ENCODE assay signal across 27 cellular contexts in the genomic region with DNA sequence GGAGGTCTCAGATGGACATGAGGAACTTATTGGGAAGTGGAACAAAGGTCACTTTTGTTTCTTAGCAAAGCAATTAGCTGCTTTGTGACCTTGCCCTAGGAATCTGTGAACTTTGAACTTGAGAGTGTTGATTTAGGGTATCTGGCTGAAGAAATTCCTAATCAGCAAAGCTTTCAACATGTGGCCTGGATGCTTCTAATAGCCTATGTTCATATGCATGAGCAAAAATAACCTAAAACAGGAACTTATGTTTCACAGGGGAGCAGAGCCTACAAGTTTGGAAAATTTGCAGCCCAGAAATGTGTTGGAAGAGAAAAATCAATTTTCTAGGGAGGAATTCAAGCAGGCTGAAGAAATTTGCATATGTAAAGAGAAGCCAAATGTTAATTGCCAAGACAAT.
"Had no signal": no experiment of that assay in that cellular context is flagged by ENCODE, and none has a peak within 500 bp of the region (broad histone marks: within the 10 kb centered on the region; RNA-seq: fewer than 3 reads in every experiment).

No MANE protein-coding gene starts in this region.

- H3K27ac ChIP-seq: stomach, suprapubic skin, testis, thoracic aorta, thyroid gland, tibial artery, tibial nerve, transverse colon, upper lobe of left lung, upper lobe of right lung, uterus, vagina had no signal

- H3K36me3 ChIP-seq: stomach, suprapubic skin, thoracic aorta, thyroid gland, tibial artery, tibial nerve, transverse colon, upper lobe of left lung, upper lobe of right lung, uterus, vagina had no signal

- ATAC-seq: stimulated activated effector memory CD8-positive, alpha-beta T cell treated with anti-CD3 and anti-CD28 coated beads, Interleukin-12 subunit alpha, Interleukin-12 subunit beta, amount 100 ng/mL, for 72 hours; stimulated activated memory B cell treated with anti-CD40 and anti-IgM and Interleukin-4, amounts not matched to agents 10 μg/mL and 1 μg/mL and 100 μg/mL, for 72 hours; stimulated activated naive B cell treated with anti-CD40 and anti-IgM and Interleukin-4, amounts not matched to agents 10 μg/mL and 1 μg/mL and 100 μg/mL, for 72 hours; stimulated activated naive CD8-positive, alpha-beta T cell treated with anti-CD3 and anti-CD28 coated beads, Interleukin-15, amount 100 ng/mL, for 72 hours; stimulated activated naive CD8-positive, alpha-beta T cell treated with anti-CD3 and anti-CD28 coated beads, Interleukin-15, Interleukin-2, amounts not matched to agents 100 U/mL and 50 U/mL, for 24 hours; upper lobe of right lung had no signal

- H3K27me3 ChIP-seq: stomach, suprapubic skin, testis, thyroid gland, tibial artery, tibial nerve, transverse colon, upper lobe of left lung, upper lobe of right lung, uterus, vagina had no signal

- H3K4me1 ChIP-seq: stomach, suprapubic skin, testis, thyroid gland, tibial artery, tibial nerve, transverse colon, upper lobe of left lung, upper lobe of right lung, uterus, vagina had no signal

- FAIRE-seq: urothelium cell line had no signal

- H3K4me3 ChIP-seq: stomach, suprapubic skin, testis, thoracic aorta, thyroid gland, tibial artery, tibial nerve, transverse colon, upper lobe of left lung, upper lobe of right lung, uterus, vagina had no signal

- DNase-seq: stimulated activated CD4-positive, alpha-beta T cell treated with anti-CD3 and anti-CD28 coated beads, Interleukin-2, amount 100 ng/mL, for 48 hours; stimulated activated CD4-positive, alpha-beta T cell treated with anti-CD3 and anti-CD28 coated beads, Interleukin-4, amount 100 ng/mL, for 1 hour; stimulated activated CD4-positive, alpha-beta T cell treated with anti-CD3 and anti-CD28 coated beads, Interleukin-4, amount 100 ng/mL, for 24 hours; stimulated activated CD4-positive, alpha-beta T cell treated with anti-CD3 and anti-CD28 coated beads, Interleukin-4, amount 100 ng/mL, for 4 hours; stimulated activated CD8-positive, alpha-beta memory T cell treated with anti-CD3 and anti-CD28 coated beads, Interleukin-4, amount 100 ng/mL, for 48 hours; stimulated activated naive B cell treated with anti-CD40 and anti-IgM and Interleukin-4, amounts not matched to agents 10 μg/mL and 1 μg/mL and 100 μg/mL, for 72 hours; stimulated activated naive CD4-positive, alpha-beta T cell; stimulated activated naive CD4-positive, alpha-beta T cell treated with Interleukin-2 at 50 U/mL for 16 hours; stimulated activated naive CD8-positive, alpha-beta T cell treated with anti-CD3 and anti-CD28 coated beads, Interleukin-15, amount 100 ng/mL, for 72 hours; stimulated activated naive CD8-positive, alpha-beta T cell treated with anti-CD3 and anti-CD28 coated beads, Interleukin-15, Interleukin-2, amounts not matched to agents 100 U/mL and 50 U/mL, for 24 hours; stomach; substantia nigra; testis; thyroid gland; tibial artery; transverse colon; trophoblast cell; upper lobe of left lung; upper lobe of right lung; uterus had no signal

- H3K9me3 ChIP-seq: testis, thyroid gland, vagina had no signal
